In genomic region chr6:90922323-90922722, GRCh38 we compare ENCODE assay signal across 34 cellular contexts.
"Had no signal": no experiment of that assay in that cellular context is flagged by ENCODE, and none has a peak within 500 bp of the region (broad histone marks: within the 10 kb centered on the region; RNA-seq: fewer than 3 reads in every experiment).

No MANE protein-coding gene starts in this region.

- H3K27ac ChIP-seq: adrenal gland, body of pancreas, brain microvascular endothelial cell, breast epithelium, VCaP had no signal

- FAIRE-seq: astrocyte, TTC549 had no signal

- H3K27me3 ChIP-seq: adrenal gland, body of pancreas, brain microvascular endothelial cell, breast epithelium had no signal

- ATAC-seq: activated CD8-positive, alpha-beta T cell treated with anti-CD3 and anti-CD28 coated beads for 36 hours; activated naive CD4-positive, alpha-beta T cell treated with anti-CD3 and anti-CD28 coated beads, Interleukin-2, amount 50 U/mL, for 72 hours; activated T-cell treated with anti-CD3 and anti-CD28 coated beads, Interleukin-2, amount 50 U/mL, for 4 hours; activated T-cell treated with anti-CD3 and anti-CD28 coated beads, Interleukin-2, amount 50 U/mL, for 72 hours; activated T-helper 17 cell treated with anti-CD3 and anti-CD28 coated beads, Interleukin-2, amount 50 U/mL, for 72 hours; body of pancreas had no signal

- H3K9me3 ChIP-seq: adrenal gland, body of pancreas, breast epithelium had no signal

- H3K4me3 ChIP-seq: adrenal gland, body of pancreas, breast epithelium had no signal

- H3K36me3 ChIP-seq: adrenal gland, brain microvascular endothelial cell, breast epithelium had no signal

- DNase-seq: activated B cell treated with CpG ODN at 0.5 μM for 24 hours; activated CD4-positive, alpha-beta memory T cell treated with anti-CD3 and anti-CD28 coated beads for 36 hours; activated CD4-positive, alpha-beta T cell treated with anti-CD3 and anti-CD28 coated beads for 4 hours; activated CD4-positive, alpha-beta T cell treated with anti-CD3 and anti-CD28 coated beads, Interleukin-2, amount 10 ng/mL, durations not matched to agents 24 days and 14 days; activated CD4-positive, alpha-beta T cell treated with anti-CD3 and anti-CD28 coated beads, Interleukin-2, amount 50 U/mL, for 1 hour; activated CD4-positive, alpha-beta T cell treated with anti-CD3 and anti-CD28 coated beads, Interleukin-2, amount 50 U/mL, for 4 hours; activated CD4-positive, CD25-positive, alpha-beta regulatory T cell treated with anti-CD3 and anti-CD28 coated beads, Interleukin-2, amount 50 U/mL, for 72 hours; activated CD8-positive, alpha-beta memory T cell treated with anti-CD3 and anti-CD28 coated beads, Interleukin-2, amount 50 U/mL, for 4 hours; activated CD8-positive, alpha-beta T cell treated with anti-CD3 and anti-CD28 coated beads for 36 hours; activated effector memory CD4-positive, alpha-beta T cell treated with anti-CD3 and anti-CD28 coated beads, Interleukin-2, amount 50 U/mL, for 16 hours; activated gamma-delta T cell treated with Interleukin-2 at 50 U/mL for 16 hours; activated naive CD4-positive, alpha-beta T cell; activated naive CD4-positive, alpha-beta T cell treated with anti-CD3 and anti-CD28 coated beads for 36 hours; activated naive CD4-positive, alpha-beta T cell treated with anti-CD3 and anti-CD28 coated beads, Interleukin-2, amount 50 U/mL, for 16 hours; activated naive CD8-positive, alpha-beta T cell treated with anti-CD3 and anti-CD28 coated beads for 36 hours; activated T-cell treated with anti-CD3 and anti-CD28 coated beads for 4 hours; activated T-cell treated with anti-CD3 and anti-CD28 coated beads, Interleukin-2, amount 50 U/mL, for 1 hour; activated T-cell treated with anti-CD3 and anti-CD28 coated beads, Interleukin-2, amount 50 U/mL, for 4 hours; activated T-cell treated with anti-CD3 and anti-CD28 coated beads, Interleukin-2, amount 50 U/mL, for 72 hours; adrenal gland; amniotic stem cell; aorta; body of pancreas; brain microvascular endothelial cell; central memory CD4-positive, alpha-beta T cell; T-helper 1 cell; T-helper 2 cell; T-helper 9 cell had no signal

- H3K4me1 ChIP-seq: adrenal gland, breast epithelium had no signal
